In the genomic region with DNA sequence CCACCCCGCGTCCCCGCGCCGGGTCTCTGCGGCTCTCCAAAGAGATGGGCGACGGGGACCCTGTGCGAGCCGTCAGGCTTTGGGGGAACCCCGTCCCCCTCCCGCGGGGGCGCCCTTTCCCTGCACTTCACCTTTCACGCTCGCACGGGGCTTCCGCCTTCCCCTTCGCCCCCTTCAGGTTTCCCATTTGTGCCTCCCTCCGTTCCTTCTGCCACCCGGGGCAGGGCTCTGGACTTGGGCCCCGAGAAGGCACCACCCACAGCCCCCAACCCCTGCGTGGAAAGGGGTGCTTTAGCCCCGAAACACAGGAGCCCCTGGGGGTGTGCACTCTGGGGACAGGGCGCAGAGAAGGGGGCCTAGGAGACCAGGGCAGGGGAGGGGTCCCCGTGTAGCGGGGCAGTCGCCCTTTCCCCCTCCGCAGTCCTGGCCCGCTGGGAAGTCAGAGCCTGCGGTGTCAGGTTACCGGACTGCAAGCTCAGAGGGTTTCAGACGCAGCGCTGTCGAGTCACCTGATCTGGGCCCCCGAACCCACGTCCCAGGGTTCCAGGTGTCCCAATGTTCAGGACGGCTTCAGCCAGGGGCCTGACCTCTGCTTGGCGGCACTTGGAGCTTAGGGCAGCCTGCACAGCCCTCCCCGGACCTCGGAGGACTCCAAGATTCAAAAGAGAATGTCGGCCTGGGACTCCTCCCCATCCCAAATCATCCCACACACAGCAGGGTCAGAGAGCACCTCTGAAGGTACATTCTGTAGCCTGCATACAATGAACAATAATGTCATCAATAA, we compare ENCODE assay signal across 10 cellular contexts. TPM values are rescaled to one million over a fixed set of nuclear protein-coding genes. Genes with fewer than 3 reads are reported as not detected.
DNase-seq lines count a peak whose midpoint lies in the region; ATAC-seq and TF ChIP-seq lines count a peak whose summit lies in the region.
"Had no signal": no experiment of that assay in that cellular context is flagged by ENCODE, and none has a peak within 500 bp of the region (broad histone marks: within the 10 kb centered on the region; RNA-seq: fewer than 3 reads in every experiment).

No MANE protein-coding gene starts in this region.

- H3K4ac ChIP-seq in neuronal stem cell (ENCODE audit: low read length), result no peak overlapping the region

- H3K36me3 ChIP-seq in GM23248 (ENCODE audit: low read depth) (no peaks in the 10 kb centered on the region), neuronal stem cell (replicated peaks in 1 of 2; ENCODE audit: control insufficient read depth in 2 of 2, insufficient read depth in 2 of 2, low read length in 2 of 2) (no peaks in the 10 kb centered on the region), WERI-Rb-1 (no peaks in the 10 kb centered on the region)
- H3K36me3 ChIP-seq: spleen had no signal

- ATAC-seq in GM21576 (IDR thresholded peaks at IDR 0.05; ENCODE audit: unreplicated experiment), result no peak
- ATAC-seq: K562 had no signal

- peaks cover 21% of the 10 kb centered on the region for H3K27me3 ChIP-seq in GM23248 (replicated peaks; ENCODE audit: insufficient read depth)
- peaks cover 0 to 56% (median 26%) of the 10 kb centered on the region in 3 experiments for H3K27me3 ChIP-seq in neuronal stem cell (ENCODE audit: control insufficient read depth in 3 of 3, insufficient read depth in 3 of 3, low read depth in 1 of 3, low read length in 3 of 3)
- H3K27me3 ChIP-seq in WERI-Rb-1 (ENCODE audit: insufficient read depth, low read depth, severe bottlenecking), result no peaks in the 10 kb centered on the region

- H3K4me3 ChIP-seq in GM23248, result no peak overlapping the region
- H3K4me3 ChIP-seq in epithelial cell of esophagus (ENCODE audit: low read length), result no peak overlapping the region
- H3K4me3 ChIP-seq in neuronal stem cell (ENCODE audit: low read length in 2 of 2), result peak overlapping the region in 1 of 2 donors; percentile 78
- no peak overlapping the region for H3K4me3 ChIP-seq in WERI-Rb-1 (ENCODE audit: low read depth, low read length)
- H3K4me3 ChIP-seq: K562 had no signal

- H4K91ac ChIP-seq in neuronal stem cell (ENCODE audit: low read depth, low read length, poor library complexity), result no peak overlapping the region

- H3K27ac ChIP-seq in GM23248 (no peak overlapping the region), neuronal stem cell (replicated peaks; ENCODE audit: low read length) (no peak overlapping the region), WERI-Rb-1 (no peak overlapping the region)
- H3K27ac ChIP-seq: spleen had no signal

- 2 to 6% methylated on average over 26 to 29 of the region's 42 CpGs for WGBS in GM23248 (ENCODE audit: low coverage in 1 of 2, low lambda C conversion rate in 2 of 2, missing lambda C conversion rate in 2 of 2), 2 experiments
- WGBS in neuronal stem cell (ENCODE audit: extremely low coverage in 2 of 2, insufficient read length in 2 of 2, insufficient replicate concordance in 1 of 2), 2 donors, result no CpG with 5 or more reads among the region's 42 CpGs

- no peak overlapping the region for H4K8ac ChIP-seq in neuronal stem cell (ENCODE audit: low read depth, low read length)

- H3F3A ChIP-seq in GM23248 (ENCODE audit: insufficient read depth), result no peaks in the 10 kb centered on the region

- no peak overlapping the region for H2BK15ac ChIP-seq in neuronal stem cell (ENCODE audit: low read length)

- TF ChIP-seq CTCF in epithelial cell of esophagus (IDR thresholded peaks at IDR 0.05; ENCODE audit: insufficient read depth, low read depth, low read length, missing control alignments) (no peak), WERI-Rb-1 (IDR thresholded peaks at IDR 0.05; ENCODE audit: low read depth, low read length) (no peak)

- no peak overlapping the region for H2BK5ac ChIP-seq in neuronal stem cell (ENCODE audit: low read length)

- H3K9ac ChIP-seq in GM23248, result no peak overlapping the region
- no peak overlapping the region for H3K9ac ChIP-seq in neuronal stem cell (ENCODE audit: low read depth, low read length, poor library complexity)

- no peak overlapping the region for H2AK5ac ChIP-seq in neuronal stem cell (ENCODE audit: low read depth, low read length)

- in situ Hi-C loops in GM23248 (cut with MboI), result no loop called here

- H2BK12ac ChIP-seq in neuronal stem cell (ENCODE audit: low read length), result no peak overlapping the region

- no peaks in the 10 kb centered on the region for H4K20me1 ChIP-seq in GM23248 (ENCODE audit: insufficient read depth)

- H3K9me2 ChIP-seq in GM23248 (ENCODE audit: insufficient read depth), result no peaks in the 10 kb centered on the region

- no peak overlapping the region for H3K14ac ChIP-seq in neuronal stem cell (ENCODE audit: low read length)

- H3K4me2 ChIP-seq in GM23248 (ENCODE audit: unreplicated experiment) (no peak overlapping the region), neuronal stem cell (ENCODE audit: insufficient read depth, low read length, poor library complexity, severe bottlenecking) (peak overlapping the region; percentile 77)

- no peaks in the 10 kb centered on the region for H3K79me2 ChIP-seq in GM23248 (ENCODE audit: insufficient read depth)

- DNase-seq in GM23248 (peak; percentile 26), NCI-H510A treated with DMSO at 0.1 percent for 48 hours (lab: John Stamatoyannopoulos, UW) (peak; percentile 4), epithelial cell of esophagus (ENCODE audit: low read depth) (peak; percentile 11), neuronal stem cell (ENCODE audit: low spot score) (peak; percentile 48), WERI-Rb-1 (no peak), CD1c-positive myeloid dendritic cell (ENCODE audit: extremely low spot score) (no peak), SW 1271 (lab: John Stamatoyannopoulos, UW) (no peak)
- DNase-seq: spleen had no signal

- H3K4me1 ChIP-seq in GM23248 (ENCODE audit: insufficient read depth) (no peaks in the 10 kb centered on the region), neuronal stem cell (ENCODE audit: control insufficient read depth in 2 of 2, insufficient read depth in 1 of 2, low read depth in 1 of 2, low read length in 2 of 2) (no peaks in the 10 kb centered on the region)

- H3K79me1 ChIP-seq in neuronal stem cell (ENCODE audit: low read depth, low read length), result no peaks in the 10 kb centered on the region

- H2AFZ ChIP-seq in GM23248, result no peak overlapping the region
- peak overlapping the region; percentile 79 for H2AFZ ChIP-seq in neuronal stem cell (ENCODE audit: low read length)

- H2BK120ac ChIP-seq in neuronal stem cell (ENCODE audit: low read depth, low read length), result no peak overlapping the region

- peak overlapping the region; percentile 65 for H3K18ac ChIP-seq in neuronal stem cell (ENCODE audit: low read length)

- H3K23ac ChIP-seq in neuronal stem cell (ENCODE audit: low read depth, low read length, poor library complexity), result peak overlapping the region; percentile 87

- H3K9me3 ChIP-seq in GM23248 (ENCODE audit: low read depth) (no peaks in the 10 kb centered on the region), neuronal stem cell (replicated peaks in 1 of 2; ENCODE audit: control insufficient read depth in 2 of 2, insufficient read depth in 1 of 2, low read depth in 1 of 2, low read length in 2 of 2) (no peaks in the 10 kb centered on the region), WERI-Rb-1 (ENCODE audit: severe bottlenecking) (no peaks in the 10 kb centered on the region)
- H3K9me3 ChIP-seq: spleen had no signal

RNA-seq across cellular contexts. Expression of gene CCDC92B, which starts 6.7 kb away (rescaled TPM):
- not detected in 2 replicates for total RNA-seq in GM23248 (2014; rRNA removed; shearing (Covaris generic))
- polyA plus RNA-seq in GM23248 (2016; fragmentation: Nextera tagmentation; extraction: Ambion mirVana), result not detected in 2 replicates
- 0.35 TPM for polyA plus RNA-seq in neuronal stem cell (2013, experiment 1 of 2)
- 0.42 TPM for polyA plus RNA-seq in neuronal stem cell (2013, experiment 2 of 2)
- total RNA-seq: K562 had no signal
- polyA plus RNA-seq: K562 had no signal

RNA-seq across cellular contexts. Expression of gene RAP1GAP2, which starts 40.1 kb away (rescaled TPM):
- 2.0 and 3.8 TPM in 2 replicates for total RNA-seq in GM23248 (2014; rRNA removed; shearing (Covaris generic))
- polyA plus RNA-seq in GM23248 (2016; fragmentation: Nextera tagmentation; extraction: Ambion mirVana), result 0.74 and 0.99 TPM in 2 replicates
- polyA plus RNA-seq in neuronal stem cell (2013, experiment 1 of 2), result 2.9 TPM
- 3.1 TPM for polyA plus RNA-seq in neuronal stem cell (2013, experiment 2 of 2)

RNA-seq across cellular contexts. Expression of gene CLUH, which starts 44.6 kb away (rescaled TPM):
- 26.1 and 32.7 TPM in 2 replicates for total RNA-seq in GM23248 (2014; rRNA removed; shearing (Covaris generic))
- 16.3 and 16.9 TPM in 2 replicates for polyA plus RNA-seq in GM23248 (2016; fragmentation: Nextera tagmentation; extraction: Ambion mirVana)
- polyA plus RNA-seq in neuronal stem cell (2013, experiment 1 of 2), result 15.4 TPM
- 13.9 TPM for polyA plus RNA-seq in neuronal stem cell (2013, experiment 2 of 2)

Comparison
In these comparisons a context has a peak if more than half of its experiments do, and no peak if none do; other contexts are left out.
1. DNase-seq: peak in GM23248 (single experiment), NCI-H510A treated with DMSO at 0.1 percent for 48 hours (single experiment), epithelial cell of esophagus (single experiment) and neuronal stem cell (single experiment); none in WERI-Rb-1 (single experiment), CD1c-positive myeloid dendritic cell (single experiment) and SW 1271 (0 of 2).